ENCODE assay signal across 13 cellular contexts in the genomic region with DNA sequence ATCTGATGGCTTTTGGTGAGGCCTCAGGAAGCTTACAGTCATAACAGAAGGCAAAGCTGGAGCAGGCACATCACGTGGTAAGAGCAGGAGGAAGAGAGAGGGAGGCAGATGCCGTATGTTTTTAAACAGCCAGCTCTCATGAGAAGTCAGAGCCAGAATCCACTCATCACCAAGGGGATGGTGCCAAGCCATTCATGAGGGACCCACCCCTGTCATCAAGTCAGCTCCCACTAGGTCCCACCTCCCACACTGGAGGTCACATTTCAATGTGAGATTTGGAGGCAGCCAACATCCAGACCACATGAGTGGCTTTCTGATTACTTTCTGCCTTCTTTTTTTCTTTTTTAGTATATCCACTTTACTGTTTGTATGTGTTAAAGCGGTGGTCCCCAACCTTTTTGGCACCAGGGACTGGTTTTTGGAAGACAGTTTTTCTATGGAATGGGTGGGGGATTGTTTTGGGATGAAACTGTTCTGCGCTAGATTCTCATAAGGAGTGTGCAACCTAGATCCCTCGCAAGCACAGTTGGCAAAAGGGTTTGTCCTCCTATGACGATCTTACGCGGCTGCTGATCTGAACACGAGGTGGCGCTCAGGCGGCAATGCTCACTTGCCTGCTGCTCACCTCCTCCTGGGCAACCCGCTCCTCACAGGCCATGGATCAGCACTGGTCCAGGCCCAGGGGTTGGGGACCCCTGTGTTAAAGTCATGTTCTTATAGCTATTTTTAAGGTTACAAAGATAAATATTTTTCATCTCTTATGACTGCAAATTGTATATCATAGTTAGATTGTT.
DNase-seq lines count a peak whose midpoint lies in the region; ATAC-seq and TF ChIP-seq lines count a peak whose summit lies in the region.
"Had no signal": no experiment of that assay in that cellular context is flagged by ENCODE, and none has a peak within 500 bp of the region (broad histone marks: within the 10 kb centered on the region; RNA-seq: fewer than 3 reads in every experiment).

No MANE protein-coding gene starts in this region.

- no peak for TF ChIP-seq EP300 in SK-N-SH (IDR thresholded peaks at IDR 0.05; ENCODE audit: borderline replicate concordance in 1 of 2, low read depth in 1 of 2, low read length in 1 of 2)

- no peak for DNase-seq in mammary epithelial cell
- no peak for DNase-seq in breast epithelium (ENCODE audit: low spot score in 2 of 2)
- peak; percentile 28 for DNase-seq in LNCaP clone FGC (ENCODE audit: low read depth)
- peak; percentile 51 for DNase-seq in fibroblast of pulmonary artery (ENCODE audit: low read depth)
- DNase-seq in stimulated activated naive CD8-positive, alpha-beta T cell treated with anti-CD3 and anti-CD28 coated beads, Interleukin-15, Interleukin-2, amounts not matched to agents 100 U/mL and 50 U/mL, for 24 hours = peak; percentile 6
- DNase-seq in effector memory CD4-positive, alpha-beta T cell = no peak
- DNase-seq in stimulated activated naive CD4-positive, alpha-beta T cell treated with Interleukin-2 at 50 U/mL for 16 hours (lab: John Stamatoyannopoulos, UW) = no peak
- no peak for DNase-seq in SK-N-SH
- DNase-seq: effector CD8-positive, alpha-beta T cell; NCI-H1092; SW 1271 had no signal

- no peaks in the 10 kb centered on the region for H3K9me2 ChIP-seq in SK-N-SH

- dilution Hi-C loops in mammary epithelial cell (cut with HindIII; ENCODE audit: low sequenced_read_pairs) = no loop called here

- CTCF ChIA-PET in mammary epithelial cell (lab: Charles Lee; ENCODE audit: low non-redundant PET) = no interaction called here
- CTCF ChIA-PET in SK-N-SH (lab: Yijun Ruan, JAX) = interaction anchor here (1.1 kb wide), 1 partner anchor 7 kb away, joined by 4 read pairs; no protein-coding TSS in a partner anchor

- H2AFZ ChIP-seq in mammary epithelial cell (ENCODE audit: low read depth, low read length) (peak overlapping the region; percentile 46), SK-N-SH (ENCODE audit: low read depth) (no peak overlapping the region)

- no peaks in the 10 kb centered on the region for H3F3A ChIP-seq in SK-N-SH (replicated peaks; ENCODE audit: insufficient read depth)

- no peak overlapping the region for H3K4me2 ChIP-seq in mammary epithelial cell (ENCODE audit: insufficient read depth, low read depth, low read length)
- no peak overlapping the region for H3K4me2 ChIP-seq in SK-N-SH

- POLR2A ChIA-PET in SK-N-SH (lab: Yijun Ruan, JAX) = no interaction called here

- no peak overlapping the region for H3K9ac ChIP-seq in mammary epithelial cell (ENCODE audit: insufficient read depth, low read length)
- no peak overlapping the region for H3K9ac ChIP-seq in SK-N-SH

- no peaks in the 10 kb centered on the region for H3K79me2 ChIP-seq in mammary epithelial cell (ENCODE audit: insufficient read depth, low read length)
- peaks cover 73% of the 10 kb centered on the region for H3K79me2 ChIP-seq in SK-N-SH (ENCODE audit: insufficient read depth)

- no peak for TF ChIP-seq RAD21 in SK-N-SH (IDR thresholded peaks at IDR 0.05; ENCODE audit: low read length)

- intact Hi-C loops in mammary epithelial cell (cut with micrococcal nuclease) = loop anchor here (10.0 kb wide), 1 partner anchor 371 kb away; no protein-coding TSS in a partner anchor
- intact Hi-C loops in breast epithelium (cut with DNase I; ENCODE audit: low total_unique reads) = no loop called here

- no TSS peak for BruUV-seq in mammary epithelial cell (replicated peaks; lab: Mats Ljungman, UMichigan)

- H3K4me3 ChIP-seq in mammary epithelial cell (replicated peaks in 1 of 3; ENCODE audit: insufficient read depth in 1 of 3, low read depth in 2 of 3, low read length in 3 of 3) (no peak overlapping the region), breast epithelium (no peak overlapping the region), LNCaP clone FGC (ENCODE audit: low read depth, low read length) (no peak overlapping the region), fibroblast of pulmonary artery (replicated peaks; ENCODE audit: low read depth, low read length) (no peak overlapping the region), SK-N-SH (ENCODE audit: low read depth in 2 of 2, low read length in 1 of 2) (peak overlapping the region in 1 of 2 experiments; percentile 4; a peak in 1 of 4 replicates)
- no peak overlapping the region for H3K4me3 ChIP-seq in effector memory CD4-positive, alpha-beta T cell (ENCODE audit: insufficient read depth, low read depth, low read length, poor library complexity, severe bottlenecking)
- H3K4me3 ChIP-seq: lung had no signal

- H3K27me3 ChIP-seq in mammary epithelial cell (ENCODE audit: insufficient read depth, low read length) (no peaks in the 10 kb centered on the region), breast epithelium (no peaks in the 10 kb centered on the region), SK-N-SH (ENCODE audit: insufficient read depth) (no peaks in the 10 kb centered on the region)
- H3K27me3 ChIP-seq in effector memory CD4-positive, alpha-beta T cell (replicated peaks; ENCODE audit: control insufficient read depth, insufficient read depth, low read length, poor library complexity, severe bottlenecking) = no peaks in the 10 kb centered on the region

- H3K36me3 ChIP-seq in mammary epithelial cell (ENCODE audit: insufficient read depth, low read length) (no peaks in the 10 kb centered on the region), breast epithelium (no peaks in the 10 kb centered on the region), SK-N-SH (replicated peaks in 1 of 2; ENCODE audit: control insufficient read depth in 1 of 2, insufficient read depth in 2 of 2, low read length in 1 of 2) (peaks cover 0 to 3% of the 10 kb centered on the region in 2 experiments)
- H3K36me3 ChIP-seq in effector memory CD4-positive, alpha-beta T cell (ENCODE audit: control insufficient read depth, insufficient read depth, low read length) = no peaks in the 10 kb centered on the region

- H3K9me3 ChIP-seq in mammary epithelial cell (replicated peaks; ENCODE audit: insufficient read depth, low read length) = no peaks in the 10 kb centered on the region
- H3K9me3 ChIP-seq in breast epithelium = no peaks in the 10 kb centered on the region
- no peaks in the 10 kb centered on the region for H3K9me3 ChIP-seq in effector memory CD4-positive, alpha-beta T cell (ENCODE audit: control insufficient read depth, low read length)
- no peaks in the 10 kb centered on the region for H3K9me3 ChIP-seq in SK-N-SH

- WGBS in mammary epithelial cell (ENCODE audit: low coverage, missing lambda C conversion rate) = 71% methylated on average over 12 of the region's 12 CpGs
- 87% methylated on average over 12 of the region's 12 CpGs for WGBS in SK-N-SH (ENCODE audit: low lambda C conversion rate)

- no peak for ATAC-seq in stimulated activated naive CD8-positive, alpha-beta T cell treated with anti-CD3 and anti-CD28 coated beads, Interleukin-15, Interleukin-2, amounts not matched to agents 100 U/mL and 50 U/mL, for 24 hours
- ATAC-seq: activated T-cell treated with anti-CD3 and anti-CD28 coated beads, Interleukin-2, amount 50 U/mL, for 72 hours had no signal

- in situ Hi-C loops in mammary epithelial cell (cut with MboI; ENCODE audit: low sequenced_read_pairs in 2 of 2) = loop anchor here in 1 of 2 donors (25.0 kb wide), 2 partner anchors 224 to 374 kb away; no protein-coding TSS in a partner anchor

- H3K27ac ChIP-seq in mammary epithelial cell (ENCODE audit: insufficient read depth, low read depth, low read length) (no peak overlapping the region), breast epithelium (no peak overlapping the region), SK-N-SH (ENCODE audit: low read depth in 2 of 2, low read length in 1 of 2) (no peak overlapping the region)
- H3K27ac ChIP-seq in effector memory CD4-positive, alpha-beta T cell (ENCODE audit: insufficient read depth, low read length, poor library complexity, severe bottlenecking) = no peak overlapping the region

- H3K4me1 ChIP-seq in mammary epithelial cell (ENCODE audit: insufficient read depth, low read length) = no peaks in the 10 kb centered on the region
- no peaks in the 10 kb centered on the region for H3K4me1 ChIP-seq in breast epithelium
- no peaks in the 10 kb centered on the region for H3K4me1 ChIP-seq in effector memory CD4-positive, alpha-beta T cell (ENCODE audit: control insufficient read depth, insufficient read depth, low read length, poor library complexity, severe bottlenecking)
- peaks cover 0 to 18% of the 10 kb centered on the region in 2 experiments; a peak in 2 of 4 replicates for H3K4me1 ChIP-seq in SK-N-SH (ENCODE audit: control insufficient read depth in 1 of 2, insufficient read depth in 2 of 2, low read depth in 1 of 2, low read length in 1 of 2)

- TF ChIP-seq CTCF in mammary epithelial cell (conservative IDR thresholded peaks at IDR 0.05 in 1 of 2, IDR thresholded peaks at IDR 0.05 in 1 of 2; ENCODE audit: extremely low read depth in 1 of 2, insufficient read depth in 1 of 2, low read depth in 1 of 2, low read length in 2 of 2) = peak in 1 of 2 donors; percentile 8
- no peak for TF ChIP-seq CTCF in breast epithelium (IDR thresholded peaks at IDR 0.05)
- TF ChIP-seq CTCF in LNCaP clone FGC (IDR thresholded peaks at IDR 0.05; ENCODE audit: control insufficient read depth, extremely low read depth, insufficient read depth) = peak; percentile 91
- peak; percentile 44 for TF ChIP-seq CTCF in fibroblast of pulmonary artery (IDR thresholded peaks at IDR 0.05; ENCODE audit: low read length, missing control alignments)
- TF ChIP-seq CTCF in SK-N-SH (IDR thresholded peaks at IDR 0.05) = no peak

- no peak for TF ChIP-seq POLR2A in breast epithelium (IDR thresholded peaks at IDR 0.05)

- H4K20me1 ChIP-seq in mammary epithelial cell (ENCODE audit: insufficient read depth, low read length) (no peaks in the 10 kb centered on the region), SK-N-SH (ENCODE audit: insufficient read depth) (peaks cover 15% of the 10 kb centered on the region; the same call in 1 of the 2 replicates)

TF ChIP-seq in SK-N-SH, 30 proteins besides CTCF, POLR2A, EP300 and RAD21:
- TF ChIP-seq, protein P1, sequence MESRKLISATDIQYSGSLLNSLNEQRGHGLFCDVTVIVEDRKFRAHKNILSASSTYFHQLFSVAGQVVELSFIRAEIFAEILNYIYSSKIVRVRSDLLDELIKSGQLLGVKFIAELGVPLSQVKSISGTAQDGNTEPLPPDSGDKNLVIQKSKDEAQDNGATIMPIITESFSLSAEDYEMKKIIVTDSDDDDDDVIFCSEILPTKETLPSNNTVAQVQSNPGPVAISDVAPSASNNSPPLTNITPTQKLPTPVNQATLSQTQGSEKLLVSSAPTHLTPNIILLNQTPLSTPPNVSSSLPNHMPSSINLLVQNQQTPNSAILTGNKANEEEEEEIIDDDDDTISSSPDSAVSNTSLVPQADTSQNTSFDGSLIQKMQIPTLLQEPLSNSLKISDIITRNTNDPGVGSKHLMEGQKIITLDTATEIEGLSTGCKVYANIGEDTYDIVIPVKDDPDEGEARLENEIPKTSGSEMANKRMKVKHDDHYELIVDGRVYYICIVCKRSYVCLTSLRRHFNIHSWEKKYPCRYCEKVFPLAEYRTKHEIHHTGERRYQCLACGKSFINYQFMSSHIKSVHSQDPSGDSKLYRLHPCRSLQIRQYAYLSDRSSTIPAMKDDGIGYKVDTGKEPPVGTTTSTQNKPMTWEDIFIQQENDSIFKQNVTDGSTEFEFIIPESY (IDR thresholded peaks at IDR 0.05; ENCODE audit: borderline replicate concordance, low read depth) = no peak

Comparison
In these comparisons a context has a peak if more than half of its experiments do, and no peak if none do; other contexts are left out.
1. DNase-seq: peak in LNCaP clone FGC (single experiment), fibroblast of pulmonary artery (single experiment) and stimulated activated naive CD8-positive, alpha-beta T cell treated with anti-CD3 and anti-CD28 coated beads, Interleukin-15, Interleukin-2, amounts not matched to agents 100 U/mL and 50 U/mL, for 24 hours (single experiment); none in mammary epithelial cell (single experiment), breast epithelium (0 of 2), effector memory CD4-positive, alpha-beta T cell (0 of 3), stimulated activated naive CD4-positive, alpha-beta T cell treated with Interleukin-2 at 50 U/mL for 16 hours (single experiment) and SK-N-SH (single experiment).
2. CTCF ChIP-seq: peak in LNCaP clone FGC (single experiment) and fibroblast of pulmonary artery (single experiment); none in breast epithelium (0 of 3) and SK-N-SH (single experiment).